In genomic region chr17:2095536-2095910, GRCh38 we compare ENCODE assay signal across 13 cellular contexts. TPM values are rescaled to one million over a fixed set of nuclear protein-coding genes. Genes with fewer than 3 reads are reported as not detected.
DNase-seq lines count a peak whose midpoint lies in the region; ATAC-seq and TF ChIP-seq lines count a peak whose summit lies in the region.
"Had no signal": no experiment of that assay in that cellular context is flagged by ENCODE, and none has a peak within 500 bp of the region (broad histone marks: within the 10 kb centered on the region; RNA-seq: fewer than 3 reads in every experiment).

No MANE protein-coding gene starts in this region.

- H2BK15ac ChIP-seq in IMR-90 (ENCODE audit: low read depth, low read length) (peak overlapping the region; percentile 27; the same call in 1 of the 3 replicates), mesenchymal stem cell (ENCODE audit: low read depth, poor library complexity, severe bottlenecking) (no peak overlapping the region)

- H3K9me3 ChIP-seq in IMR-90 (ENCODE audit: control insufficient read depth, insufficient read depth, low read length) (no peaks in the 10 kb centered on the region), mesenchymal stem cell (ENCODE audit: control insufficient read depth, low read length) (no peaks in the 10 kb centered on the region)
- H3K9me3 ChIP-seq: left lung had no signal

- 100% methylated on average over 1 of the region's 10 CpGs; no CpG with 5 or more reads in 1 of the 2 experiments for WGBS in IMR-90 (ENCODE audit: extremely low coverage in 2 of 2, insufficient read length in 1 of 2), 2 experiments
- WGBS in mesenchymal stem cell, result 88% methylated on average over 10 of the region's 10 CpGs

- no peaks in the 10 kb centered on the region; the same call in 1 of the 2 replicates for H4K20me1 ChIP-seq in IMR-90 (ENCODE audit: insufficient read depth, low read length)

- 0 out of 2 replicates have a peak overlapping the region, but pooled peaks have one; percentile 10 for H3K9ac ChIP-seq in IMR-90 (ENCODE audit: low read depth, low read length)
- H3K9ac ChIP-seq in mesenchymal stem cell (ENCODE audit: low read length), result peak overlapping the region; percentile 28

- H3K27me3 ChIP-seq in IMR-90 (ENCODE audit: control insufficient read depth, insufficient read depth, low read length) (no peaks in the 10 kb centered on the region), mesenchymal stem cell (ENCODE audit: control insufficient read depth in 1 of 2, insufficient read depth in 1 of 2, low read length in 2 of 2) (no peaks in the 10 kb centered on the region)
- H3K27me3 ChIP-seq: left lung had no signal

- H3K18ac ChIP-seq in IMR-90 (ENCODE audit: low read depth, low read length), result no peak overlapping the region; the same call in 1 of the 2 replicates
- H3K18ac ChIP-seq in mesenchymal stem cell (ENCODE audit: low read depth in 1 of 2, low read length in 2 of 2), result peak overlapping the region; percentile 68 to 94

- no peak for TF ChIP-seq POLR2A in IMR-90 (IDR thresholded peaks at IDR 0.05; ENCODE audit: low read depth, low read length)

- H3K9me1 ChIP-seq in IMR-90 (ENCODE audit: insufficient read depth, low read length), result peaks cover 25% of the 10 kb centered on the region

- no peak overlapping the region for H2AFZ ChIP-seq in IMR-90 (replicated peaks; ENCODE audit: low read length, poor library complexity)
- H2AFZ ChIP-seq in mesenchymal stem cell (ENCODE audit: low read depth, low read length), result no peak overlapping the region

- H2AK5ac ChIP-seq in IMR-90 (ENCODE audit: low read depth, low read length), result peak overlapping the region; percentile 72; the same call in 1 of the 2 replicates
- peak overlapping the region; percentile 6 for H2AK5ac ChIP-seq in mesenchymal stem cell (ENCODE audit: low read length, severe bottlenecking)

- TF ChIP-seq RAD21 in IMR-90 (IDR thresholded peaks at IDR 0.05; ENCODE audit: low read length), result no peak

- no peak overlapping the region for H2AK9ac ChIP-seq in IMR-90 (replicated peaks; ENCODE audit: low read depth, low read length, poor library complexity)

- H3K4me1 Mint-ChIP-seq in stimulated activated memory B cell treated with anti-CD40 and anti-IgM and Interleukin-4, amounts not matched to agents 10 μg/mL and 1 μg/mL and 100 μg/mL, for 72 hours, result peaks cover 15% of the 10 kb centered on the region
- H3K4me1 Mint-ChIP-seq in immature natural killer cell, result peaks cover 5 to 13% of the 10 kb centered on the region in 2 donors
- H3K4me1 Mint-ChIP-seq in stimulated activated effector memory CD8-positive, alpha-beta T cell treated with anti-CD3 and anti-CD28 coated beads, Interleukin-12 subunit alpha, Interleukin-12 subunit beta, amount 100 ng/mL, for 72 hours, result peaks cover 21% of the 10 kb centered on the region
- H3K4me1 Mint-ChIP-seq: activated T-helper 17 cell treated with anti-CD3 and anti-CD28 coated beads, Interleukin-2, amount 50 U/mL, for 72 hours had no signal

- in situ Hi-C loops in IMR-90 (cut with MboI; ENCODE audit: low sequenced_read_pairs), result no loop called here

- H3K4me2 ChIP-seq in IMR-90 (ENCODE audit: low read depth, low read length) (no peak overlapping the region), mesenchymal stem cell (ENCODE audit: low read length, poor library complexity, severe bottlenecking) (no peak overlapping the region)

- H3K14ac ChIP-seq in IMR-90 (replicated peaks; ENCODE audit: low read depth, low read length) (peak overlapping the region; percentile 43), mesenchymal stem cell (ENCODE audit: low read length in 2 of 2) (peak overlapping the region in 1 of 2 experiments; percentile 75)

- TF ChIP-seq CTCF in IMR-90 (conservative IDR thresholded peaks at IDR 0.05; ENCODE audit: low read depth, low read length) (no peak), coronary artery (IDR thresholded peaks at IDR 0.05) (no peak)

- H3K4ac ChIP-seq in IMR-90 (ENCODE audit: low read depth, low read length) (peak overlapping the region; percentile 72), mesenchymal stem cell (ENCODE audit: low read depth in 1 of 2, low read length in 2 of 2) (peak overlapping the region; percentile 56 to 64)

- H3K27me3 Mint-ChIP-seq in stimulated activated memory B cell treated with anti-CD40 and anti-IgM and Interleukin-4, amounts not matched to agents 10 μg/mL and 1 μg/mL and 100 μg/mL, for 72 hours, result no peaks in the 10 kb centered on the region
- H3K27me3 Mint-ChIP-seq in immature natural killer cell (ENCODE audit: low read depth in 3 of 3), result peaks cover 0 to 2% (median 0%) of the 10 kb centered on the region in 3 donors
- H3K27me3 Mint-ChIP-seq: activated T-helper 17 cell treated with anti-CD3 and anti-CD28 coated beads, Interleukin-2, amount 50 U/mL, for 72 hours; progenitor cell of endocrine pancreas had no signal

- H4K91ac ChIP-seq in IMR-90 (ENCODE audit: insufficient read depth, low read depth, low read length), result peak overlapping the region; percentile 66; the same call in 1 of the 2 replicates
- peak overlapping the region; percentile 34 for H4K91ac ChIP-seq in mesenchymal stem cell (ENCODE audit: low read length)

- no peak overlapping the region for H3K4me3 ChIP-seq in IMR-90 (ENCODE audit: insufficient read depth, low read depth, low read length)
- no peak overlapping the region for H3K4me3 ChIP-seq in coronary artery
- H3K4me3 ChIP-seq in mesenchymal stem cell (ENCODE audit: insufficient read depth in 1 of 2, low read depth in 1 of 2, low read length in 2 of 2), result no peak overlapping the region
- H3K4me3 ChIP-seq: left lung had no signal

- no peaks in the 10 kb centered on the region for H3K9me3 Mint-ChIP-seq in stimulated activated memory B cell treated with anti-CD40 and anti-IgM and Interleukin-4, amounts not matched to agents 10 μg/mL and 1 μg/mL and 100 μg/mL, for 72 hours
- H3K9me3 Mint-ChIP-seq in immature natural killer cell, result no peaks in the 10 kb centered on the region
- no peaks in the 10 kb centered on the region for H3K9me3 Mint-ChIP-seq in stimulated activated effector memory CD8-positive, alpha-beta T cell treated with anti-CD3 and anti-CD28 coated beads, Interleukin-12 subunit alpha, Interleukin-12 subunit beta, amount 100 ng/mL, for 72 hours
- H3K9me3 Mint-ChIP-seq: activated T-helper 17 cell treated with anti-CD3 and anti-CD28 coated beads, Interleukin-2, amount 50 U/mL, for 72 hours had no signal

- peak overlapping the region; percentile 35 for H2BK5ac ChIP-seq in IMR-90 (ENCODE audit: low read depth, low read length, poor library complexity, severe bottlenecking)
- no peak overlapping the region for H2BK5ac ChIP-seq in mesenchymal stem cell (ENCODE audit: low read depth, low read length, poor library complexity, severe bottlenecking)

- H3K56ac ChIP-seq in IMR-90 (ENCODE audit: extremely low read depth, insufficient read depth, low read length), result no peak overlapping the region

- no peaks in the 10 kb centered on the region; the same call in 1 of the 2 replicates for H3K36me3 ChIP-seq in IMR-90 (ENCODE audit: control insufficient read depth, insufficient read depth, low read length)
- H3K36me3 ChIP-seq in mesenchymal stem cell (ENCODE audit: control insufficient read depth in 1 of 2, insufficient read depth in 2 of 2, low read depth in 1 of 2, low read length in 2 of 2), result peaks cover 14 to 16% of the 10 kb centered on the region in 2 experiments
- H3K36me3 ChIP-seq: left lung had no signal

- H4K5ac ChIP-seq in IMR-90 (ENCODE audit: low read depth, low read length), result peak overlapping the region; percentile 34; the same call in 1 of the 2 replicates

- CTCF ChIA-PET in IMR-90 (lab: Yijun Ruan, JAX), result interaction anchor here (1.1 to 2.7 kb wide), 4 partner anchors 9 to 164 kb away, joined by 3 to 22 read pairs (median 6); no protein-coding TSS in a partner anchor

- no peak overlapping the region for H3K27ac ChIP-seq in IMR-90 (ENCODE audit: insufficient read depth, low read length)
- peak overlapping the region; percentile 34 to 61 for H3K27ac ChIP-seq in coronary artery
- H3K27ac ChIP-seq in mesenchymal stem cell (ENCODE audit: low read length, poor library complexity, severe bottlenecking), result no peak overlapping the region
- H3K27ac ChIP-seq: RWPE1 had no signal

- H3K36me3 Mint-ChIP-seq in stimulated activated memory B cell treated with anti-CD40 and anti-IgM and Interleukin-4, amounts not matched to agents 10 μg/mL and 1 μg/mL and 100 μg/mL, for 72 hours, result peaks cover 17% of the 10 kb centered on the region
- H3K36me3 Mint-ChIP-seq in immature natural killer cell, result peaks cover 4 to 11% (median 5%) of the 10 kb centered on the region in 3 donors
- H3K36me3 Mint-ChIP-seq in stimulated activated effector memory CD8-positive, alpha-beta T cell treated with anti-CD3 and anti-CD28 coated beads, Interleukin-12 subunit alpha, Interleukin-12 subunit beta, amount 100 ng/mL, for 72 hours, result peaks cover 17% of the 10 kb centered on the region

- peaks cover 15 to 63% of the 10 kb centered on the region in 2 experiments for H3K79me1 ChIP-seq in IMR-90 (ENCODE audit: low read depth in 1 of 2, low read length in 2 of 2)
- H3K79me1 ChIP-seq in mesenchymal stem cell (replicated peaks; ENCODE audit: low read length, poor library complexity, severe bottlenecking), result peaks cover 36% of the 10 kb centered on the region

- H3K4me1 ChIP-seq in IMR-90 (ENCODE audit: control insufficient read depth, insufficient read depth, low read length) (peaks cover 7% of the 10 kb centered on the region; the same call in 1 of the 2 replicates), mesenchymal stem cell (ENCODE audit: control insufficient read depth, insufficient read depth, low read depth, low read length) (peaks cover 9% of the 10 kb centered on the region)

- no peak for ATAC-seq in IMR-90 (ENCODE audit: low read depth)
- no peak for ATAC-seq in stimulated activated memory B cell treated with anti-CD40 and anti-IgM and Interleukin-4, amounts not matched to agents 10 μg/mL and 1 μg/mL and 100 μg/mL, for 72 hours
- ATAC-seq in HG02870 (IDR thresholded peaks at IDR 0.05; ENCODE audit: unreplicated experiment), result no peak
- no peak for ATAC-seq in stimulated activated effector memory CD8-positive, alpha-beta T cell treated with anti-CD3 and anti-CD28 coated beads, Interleukin-12 subunit alpha, Interleukin-12 subunit beta, amount 100 ng/mL, for 72 hours
- ATAC-seq: activated T-helper 17 cell treated with anti-CD3 and anti-CD28 coated beads, Interleukin-2, amount 50 U/mL, for 72 hours had no signal

- H3K4me3 Mint-ChIP-seq in stimulated activated memory B cell treated with anti-CD40 and anti-IgM and Interleukin-4, amounts not matched to agents 10 μg/mL and 1 μg/mL and 100 μg/mL, for 72 hours, result no peak overlapping the region
- no peak overlapping the region for H3K4me3 Mint-ChIP-seq in immature natural killer cell
- no peak overlapping the region for H3K4me3 Mint-ChIP-seq in stimulated activated effector memory CD8-positive, alpha-beta T cell treated with anti-CD3 and anti-CD28 coated beads, Interleukin-12 subunit alpha, Interleukin-12 subunit beta, amount 100 ng/mL, for 72 hours
- H3K4me3 Mint-ChIP-seq: activated T-helper 17 cell treated with anti-CD3 and anti-CD28 coated beads, Interleukin-2, amount 50 U/mL, for 72 hours had no signal

- POLR2A ChIA-PET in IMR-90 (lab: Charles Lee; ENCODE audit: unreplicated experiment), result no interaction called here

- peak overlapping the region; percentile 16; the same call in 1 of the 2 replicates for H2BK20ac ChIP-seq in IMR-90 (ENCODE audit: low read depth, low read length)

- no TSS peak for BruUV-seq in IMR-90 (replicated peaks; lab: Mats Ljungman, UMichigan)

- DNase-seq in IMR-90 (no peak), coronary artery (ENCODE audit: low spot score) (no peak), mesenchymal stem cell (no peak), immature natural killer cell (no peak)
- DNase-seq in stimulated activated effector memory CD8-positive, alpha-beta T cell treated with anti-CD3 and anti-CD28 coated beads, Interleukin-12 subunit alpha, Interleukin-12 subunit beta, amount 100 ng/mL, for 72 hours (ENCODE audit: low spot score in 2 of 2), result no peak
- DNase-seq: activated CD8-positive, alpha-beta memory T cell treated with anti-CD3 and anti-CD28 coated beads for 24 hours; NCI-H1417 had no signal

- intact Hi-C loops in IMR-90 (cut with micrococcal nuclease), result loop anchor here (1.0 kb wide), 1 partner anchor 149 kb away; no protein-coding TSS in a partner anchor

- peak overlapping the region; percentile 34 for H3K27ac Mint-ChIP-seq in stimulated activated memory B cell treated with anti-CD40 and anti-IgM and Interleukin-4, amounts not matched to agents 10 μg/mL and 1 μg/mL and 100 μg/mL, for 72 hours
- no peak overlapping the region for H3K27ac Mint-ChIP-seq in immature natural killer cell
- no peak overlapping the region for H3K27ac Mint-ChIP-seq in stimulated activated effector memory CD8-positive, alpha-beta T cell treated with anti-CD3 and anti-CD28 coated beads, Interleukin-12 subunit alpha, Interleukin-12 subunit beta, amount 100 ng/mL, for 72 hours
- H3K27ac Mint-ChIP-seq: activated T-helper 17 cell treated with anti-CD3 and anti-CD28 coated beads, Interleukin-2, amount 50 U/mL, for 72 hours had no signal

- H2BK12ac ChIP-seq in mesenchymal stem cell (ENCODE audit: low read length in 2 of 2), result peak overlapping the region; percentile 56 to 68

- H4K8ac ChIP-seq in IMR-90 (ENCODE audit: low read depth in 2 of 2, low read length in 2 of 2) (peak overlapping the region in 1 of 2 experiments; percentile 15; a peak in 1 of 4 replicates), mesenchymal stem cell (ENCODE audit: low read length) (peak overlapping the region; percentile 17)

- dilution Hi-C loops in IMR-90 (cut with HindIII; ENCODE audit: low sequenced_read_pairs, unreplicated experiment), result no loop called here

- H3K23ac ChIP-seq in IMR-90 (ENCODE audit: low read depth, low read length), result no peak overlapping the region
- no peak overlapping the region for H3K23ac ChIP-seq in mesenchymal stem cell (ENCODE audit: low read length in 2 of 2)

- H2BK120ac ChIP-seq in IMR-90 (ENCODE audit: low read depth, low read length) (peak overlapping the region; percentile 52; the same call in 1 of the 2 replicates), mesenchymal stem cell (ENCODE audit: low read depth, low read length) (no peak overlapping the region)

RNA-seq across cellular contexts. Expression of gene HIC1, which starts 40.6 kb away (rescaled TPM):
- 10.0 and 10.4 TPM in 2 replicates for total RNA-seq in IMR-90 (2012; rRNA removed)
- polyA plus RNA-seq in IMR-90 (2012; rRNA removed) (23.0 and 30.9 TPM in 2 replicates), immature natural killer cell (1 to 10 TPM in 2 of 3 donors, under 1 TPM in 1; 0.90 to 5.9 (median 1.2) TPM)
- 17.8 and 60.2 TPM in 2 replicates for polyA plus RNA-seq in IMR-90 (2012; cell fraction: cytosol; rRNA removed)
- polyA plus RNA-seq in IMR-90 (2012; cell fraction: nucleus; rRNA removed; ENCODE audit: low replicate concordance), result 69.0 and 122 TPM in 2 replicates
- 25.3 TPM for polyA plus RNA-seq in mesenchymal stem cell (2013, experiment 1 of 2)
- polyA plus RNA-seq in mesenchymal stem cell (2013, experiment 2 of 2), result 23.9 TPM

RNA-seq across cellular contexts. Expression of gene OVCA2, which starts 53.7 kb away (rescaled TPM):
- 38.7 and 42.2 TPM in 2 replicates for total RNA-seq in IMR-90 (2012; rRNA removed)
- 46.9 and 52.6 TPM in 2 replicates for polyA plus RNA-seq in IMR-90 (2012; rRNA removed)
- polyA plus RNA-seq in IMR-90 (2012; cell fraction: cytosol; rRNA removed), result 40.4 and 50.0 TPM in 2 replicates
- polyA plus RNA-seq in IMR-90 (2012; cell fraction: nucleus; rRNA removed; ENCODE audit: low replicate concordance), result 23.2 and 26.2 TPM in 2 replicates
- 72.1 TPM for polyA plus RNA-seq in mesenchymal stem cell (2013, experiment 1 of 2)
- 72.9 TPM for polyA plus RNA-seq in mesenchymal stem cell (2013, experiment 2 of 2)
- polyA plus RNA-seq in immature natural killer cell, result 100 to 1,000 TPM in 2 of 3 donors, 10 to 100 TPM in 1; 90.6 to 107 (median 104) TPM

Comparison
In these comparisons a context has a peak if more than half of its experiments do, and no peak if none do; other contexts are left out.
1. H3K27ac ChIP-seq: peak in coronary artery (2 of 2); none in IMR-90 (single experiment) and mesenchymal stem cell (single experiment).